ENCODE assay signal across 1 cellular context in the genomic region with DNA sequence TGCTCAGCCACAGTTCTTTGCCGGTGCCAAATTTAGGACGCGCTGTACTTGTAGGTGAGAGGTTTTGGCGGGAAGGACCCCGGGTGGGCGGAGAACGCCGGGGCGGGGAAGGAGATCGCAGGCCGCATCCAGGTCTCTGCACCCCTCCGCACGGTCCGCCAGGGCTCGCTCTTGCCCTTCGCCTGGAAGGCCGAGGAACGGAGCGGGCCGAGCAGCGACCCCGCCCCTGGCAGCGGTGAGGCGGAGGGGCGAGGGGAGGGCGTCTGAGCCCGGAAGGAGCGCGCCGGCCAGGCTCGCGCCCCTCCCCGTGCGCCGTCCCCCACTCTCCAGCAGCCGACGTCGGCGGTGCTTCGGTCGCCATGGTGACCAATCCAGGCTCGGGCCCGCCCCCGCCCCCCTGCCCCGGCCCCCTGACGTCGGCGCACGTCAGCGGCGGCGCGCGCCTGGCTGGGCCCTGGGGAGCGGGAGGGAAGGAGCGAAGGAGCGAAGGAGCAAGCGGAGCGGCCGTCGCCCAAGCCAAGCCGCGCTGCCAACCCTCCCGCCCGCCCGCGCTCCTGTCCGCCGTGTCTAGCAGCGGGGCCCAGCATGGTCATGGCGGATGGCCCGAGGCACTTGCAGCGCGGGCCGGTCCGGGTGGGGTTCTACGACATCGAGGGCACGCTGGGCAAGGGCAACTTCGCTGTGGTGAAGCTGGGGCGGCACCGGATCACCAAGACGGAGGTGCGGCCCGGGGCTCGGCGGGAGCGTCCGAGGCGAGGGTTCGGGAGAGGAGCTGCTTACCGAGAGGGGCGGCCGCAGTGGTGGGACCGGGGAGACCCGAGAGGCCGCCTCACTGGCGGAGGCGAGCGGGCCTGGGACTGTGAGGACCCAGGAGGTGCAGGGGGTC.
TF ChIP-seq lines count a peak whose summit lies in the region.

A gene (plus strand): TSS at position 471 of the 886 bp plus-strand sequence. CDS start 115 bp downstream, at position 586.

TF ChIP-seq in HEK293, 187 proteins besides CTCF, POLR2A, EP300 and RAD21 (continued from another document and continues in another):
- TF ChIP-seq, protein P1, sequence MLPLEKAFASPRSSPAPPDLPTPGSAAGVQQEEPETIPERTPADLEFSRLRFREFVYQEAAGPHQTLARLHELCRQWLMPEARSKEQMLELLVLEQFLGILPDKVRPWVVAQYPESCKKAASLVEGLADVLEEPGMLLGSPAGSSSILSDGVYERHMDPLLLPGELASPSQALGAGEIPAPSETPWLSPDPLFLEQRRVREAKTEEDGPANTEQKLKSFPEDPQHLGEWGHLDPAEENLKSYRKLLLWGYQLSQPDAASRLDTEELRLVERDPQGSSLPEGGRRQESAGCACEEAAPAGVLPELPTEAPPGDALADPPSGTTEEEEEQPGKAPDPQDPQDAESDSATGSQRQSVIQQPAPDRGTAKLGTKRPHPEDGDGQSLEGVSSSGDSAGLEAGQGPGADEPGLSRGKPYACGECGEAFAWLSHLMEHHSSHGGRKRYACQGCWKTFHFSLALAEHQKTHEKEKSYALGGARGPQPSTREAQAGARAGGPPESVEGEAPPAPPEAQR (tag by site-specific recombination; IDR thresholded peaks at IDR 0.05) = no peak
- TF ChIP-seq, protein P2, sequence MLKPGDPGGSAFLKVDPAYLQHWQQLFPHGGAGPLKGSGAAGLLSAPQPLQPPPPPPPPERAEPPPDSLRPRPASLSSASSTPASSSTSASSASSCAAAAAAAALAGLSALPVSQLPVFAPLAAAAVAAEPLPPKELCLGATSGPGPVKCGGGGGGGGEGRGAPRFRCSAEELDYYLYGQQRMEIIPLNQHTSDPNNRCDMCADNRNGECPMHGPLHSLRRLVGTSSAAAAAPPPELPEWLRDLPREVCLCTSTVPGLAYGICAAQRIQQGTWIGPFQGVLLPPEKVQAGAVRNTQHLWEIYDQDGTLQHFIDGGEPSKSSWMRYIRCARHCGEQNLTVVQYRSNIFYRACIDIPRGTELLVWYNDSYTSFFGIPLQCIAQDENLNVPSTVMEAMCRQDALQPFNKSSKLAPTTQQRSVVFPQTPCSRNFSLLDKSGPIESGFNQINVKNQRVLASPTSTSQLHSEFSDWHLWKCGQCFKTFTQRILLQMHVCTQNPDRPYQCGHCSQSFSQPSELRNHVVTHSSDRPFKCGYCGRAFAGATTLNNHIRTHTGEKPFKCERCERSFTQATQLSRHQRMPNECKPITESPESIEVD (tag by site-specific recombination; IDR thresholded peaks at IDR 0.05) = no peak
- TF ChIP-seq GLI2 (tag by site-specific recombination; IDR thresholded peaks at IDR 0.05; ENCODE audit: borderline replicate concordance, low read depth) (no peak), HOXD13 (CRISPR knock-in tag; IDR thresholded peaks at IDR 0.05; ENCODE audit: borderline replicate concordance) (no peak), ZNF202 (tag by site-specific recombination; IDR thresholded peaks at IDR 0.05; ENCODE audit: borderline replicate concordance) (no peak), ZNF610 (tag by site-specific recombination; IDR thresholded peaks at IDR 0.05; ENCODE audit: borderline replicate concordance) (peak; percentile 88), ZNF184 (tag by site-specific recombination; IDR thresholded peaks at IDR 0.05) (0 out of 2 replicates have a peak, but pooled peaks have one; percentile 21), ZNF350 (tag by site-specific recombination; IDR thresholded peaks at IDR 0.05) (no peak), ZNF747 (tag by site-specific recombination; IDR thresholded peaks at IDR 0.05) (no peak), ZNF530 (tag by site-specific recombination; IDR thresholded peaks at IDR 0.05; ENCODE audit: low read depth) (no peak), ZNF843 (tag by site-specific recombination; IDR thresholded peaks at IDR 0.05) (no peak), ZNF473 (tag by site-specific recombination; IDR thresholded peaks at IDR 0.05) (no peak), ZNF121 (tag by site-specific recombination; IDR thresholded peaks at IDR 0.05) (no peak), ZNF544 (tag by site-specific recombination; IDR thresholded peaks at IDR 0.05) (no peak), ZNF221 (tag by site-specific recombination; IDR thresholded peaks at IDR 0.05; ENCODE audit: borderline replicate concordance) (no peak), ZBTB20 (tag by site-specific recombination; IDR thresholded peaks at IDR 0.05) (peak; percentile 95), FEZF1 (tag by site-specific recombination; IDR thresholded peaks at IDR 0.05) (0 out of 2 replicates have a peak, but pooled peaks have one; percentile 35), ZNF223 (tag by site-specific recombination; IDR thresholded peaks at IDR 0.05) (no peak), YY2 (tag by site-specific recombination; IDR thresholded peaks at IDR 0.05) (0 out of 2 replicates have a peak, but pooled peaks have one; percentile 30), ZNF266 (tag by site-specific recombination; IDR thresholded peaks at IDR 0.05; ENCODE audit: low read depth) (no peak), ZNF624 (tag by site-specific recombination; IDR thresholded peaks at IDR 0.05) (no peak), HOXC10 (CRISPR knock-in tag; IDR thresholded peaks at IDR 0.05) (no peak), ZNF10 (tag by site-specific recombination; IDR thresholded peaks at IDR 0.05) (no peak), ZNF37A (tag by site-specific recombination; IDR thresholded peaks at IDR 0.05) (no peak), ZNF274 (IDR thresholded peaks at IDR 0.05; ENCODE audit: low read length) (no peak), ZNF274 (tag by site-specific recombination; IDR thresholded peaks at IDR 0.05; ENCODE audit: borderline replicate concordance) (no peak), HOXA7 (CRISPR knock-in tag; IDR thresholded peaks at IDR 0.05; ENCODE audit: borderline replicate concordance) (no peak), ZSCAN23 (tag by site-specific recombination; IDR thresholded peaks at IDR 0.05) (no peak), ZSCAN16 (tag by site-specific recombination; IDR thresholded peaks at IDR 0.05) (no peak), ZFP37 (tag by site-specific recombination; IDR thresholded peaks at IDR 0.05) (no peak), OSR2 (tag by site-specific recombination; IDR thresholded peaks at IDR 0.05) (no peak), ZNF239 (tag by site-specific recombination; IDR thresholded peaks at IDR 0.05) (no peak)
- TF ChIP-seq, protein P3, sequence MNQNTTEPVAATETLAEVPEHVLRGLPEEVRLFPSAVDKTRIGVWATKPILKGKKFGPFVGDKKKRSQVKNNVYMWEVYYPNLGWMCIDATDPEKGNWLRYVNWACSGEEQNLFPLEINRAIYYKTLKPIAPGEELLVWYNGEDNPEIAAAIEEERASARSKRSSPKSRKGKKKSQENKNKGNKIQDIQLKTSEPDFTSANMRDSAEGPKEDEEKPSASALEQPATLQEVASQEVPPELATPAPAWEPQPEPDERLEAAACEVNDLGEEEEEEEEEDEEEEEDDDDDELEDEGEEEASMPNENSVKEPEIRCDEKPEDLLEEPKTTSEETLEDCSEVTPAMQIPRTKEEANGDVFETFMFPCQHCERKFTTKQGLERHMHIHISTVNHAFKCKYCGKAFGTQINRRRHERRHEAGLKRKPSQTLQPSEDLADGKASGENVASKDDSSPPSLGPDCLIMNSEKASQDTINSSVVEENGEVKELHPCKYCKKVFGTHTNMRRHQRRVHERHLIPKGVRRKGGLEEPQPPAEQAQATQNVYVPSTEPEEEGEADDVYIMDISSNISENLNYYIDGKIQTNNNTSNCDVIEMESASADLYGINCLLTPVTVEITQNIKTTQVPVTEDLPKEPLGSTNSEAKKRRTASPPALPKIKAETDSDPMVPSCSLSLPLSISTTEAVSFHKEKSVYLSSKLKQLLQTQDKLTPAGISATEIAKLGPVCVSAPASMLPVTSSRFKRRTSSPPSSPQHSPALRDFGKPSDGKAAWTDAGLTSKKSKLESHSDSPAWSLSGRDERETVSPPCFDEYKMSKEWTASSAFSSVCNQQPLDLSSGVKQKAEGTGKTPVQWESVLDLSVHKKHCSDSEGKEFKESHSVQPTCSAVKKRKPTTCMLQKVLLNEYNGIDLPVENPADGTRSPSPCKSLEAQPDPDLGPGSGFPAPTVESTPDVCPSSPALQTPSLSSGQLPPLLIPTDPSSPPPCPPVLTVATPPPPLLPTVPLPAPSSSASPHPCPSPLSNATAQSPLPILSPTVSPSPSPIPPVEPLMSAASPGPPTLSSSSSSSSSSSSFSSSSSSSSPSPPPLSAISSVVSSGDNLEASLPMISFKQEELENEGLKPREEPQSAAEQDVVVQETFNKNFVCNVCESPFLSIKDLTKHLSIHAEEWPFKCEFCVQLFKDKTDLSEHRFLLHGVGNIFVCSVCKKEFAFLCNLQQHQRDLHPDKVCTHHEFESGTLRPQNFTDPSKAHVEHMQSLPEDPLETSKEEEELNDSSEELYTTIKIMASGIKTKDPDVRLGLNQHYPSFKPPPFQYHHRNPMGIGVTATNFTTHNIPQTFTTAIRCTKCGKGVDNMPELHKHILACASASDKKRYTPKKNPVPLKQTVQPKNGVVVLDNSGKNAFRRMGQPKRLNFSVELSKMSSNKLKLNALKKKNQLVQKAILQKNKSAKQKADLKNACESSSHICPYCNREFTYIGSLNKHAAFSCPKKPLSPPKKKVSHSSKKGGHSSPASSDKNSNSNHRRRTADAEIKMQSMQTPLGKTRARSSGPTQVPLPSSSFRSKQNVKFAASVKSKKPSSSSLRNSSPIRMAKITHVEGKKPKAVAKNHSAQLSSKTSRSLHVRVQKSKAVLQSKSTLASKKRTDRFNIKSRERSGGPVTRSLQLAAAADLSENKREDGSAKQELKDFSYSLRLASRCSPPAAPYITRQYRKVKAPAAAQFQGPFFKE (tag by site-specific recombination; IDR thresholded peaks at IDR 0.05; ENCODE audit: borderline replicate concordance) = no peak
- TF ChIP-seq, protein P4, sequence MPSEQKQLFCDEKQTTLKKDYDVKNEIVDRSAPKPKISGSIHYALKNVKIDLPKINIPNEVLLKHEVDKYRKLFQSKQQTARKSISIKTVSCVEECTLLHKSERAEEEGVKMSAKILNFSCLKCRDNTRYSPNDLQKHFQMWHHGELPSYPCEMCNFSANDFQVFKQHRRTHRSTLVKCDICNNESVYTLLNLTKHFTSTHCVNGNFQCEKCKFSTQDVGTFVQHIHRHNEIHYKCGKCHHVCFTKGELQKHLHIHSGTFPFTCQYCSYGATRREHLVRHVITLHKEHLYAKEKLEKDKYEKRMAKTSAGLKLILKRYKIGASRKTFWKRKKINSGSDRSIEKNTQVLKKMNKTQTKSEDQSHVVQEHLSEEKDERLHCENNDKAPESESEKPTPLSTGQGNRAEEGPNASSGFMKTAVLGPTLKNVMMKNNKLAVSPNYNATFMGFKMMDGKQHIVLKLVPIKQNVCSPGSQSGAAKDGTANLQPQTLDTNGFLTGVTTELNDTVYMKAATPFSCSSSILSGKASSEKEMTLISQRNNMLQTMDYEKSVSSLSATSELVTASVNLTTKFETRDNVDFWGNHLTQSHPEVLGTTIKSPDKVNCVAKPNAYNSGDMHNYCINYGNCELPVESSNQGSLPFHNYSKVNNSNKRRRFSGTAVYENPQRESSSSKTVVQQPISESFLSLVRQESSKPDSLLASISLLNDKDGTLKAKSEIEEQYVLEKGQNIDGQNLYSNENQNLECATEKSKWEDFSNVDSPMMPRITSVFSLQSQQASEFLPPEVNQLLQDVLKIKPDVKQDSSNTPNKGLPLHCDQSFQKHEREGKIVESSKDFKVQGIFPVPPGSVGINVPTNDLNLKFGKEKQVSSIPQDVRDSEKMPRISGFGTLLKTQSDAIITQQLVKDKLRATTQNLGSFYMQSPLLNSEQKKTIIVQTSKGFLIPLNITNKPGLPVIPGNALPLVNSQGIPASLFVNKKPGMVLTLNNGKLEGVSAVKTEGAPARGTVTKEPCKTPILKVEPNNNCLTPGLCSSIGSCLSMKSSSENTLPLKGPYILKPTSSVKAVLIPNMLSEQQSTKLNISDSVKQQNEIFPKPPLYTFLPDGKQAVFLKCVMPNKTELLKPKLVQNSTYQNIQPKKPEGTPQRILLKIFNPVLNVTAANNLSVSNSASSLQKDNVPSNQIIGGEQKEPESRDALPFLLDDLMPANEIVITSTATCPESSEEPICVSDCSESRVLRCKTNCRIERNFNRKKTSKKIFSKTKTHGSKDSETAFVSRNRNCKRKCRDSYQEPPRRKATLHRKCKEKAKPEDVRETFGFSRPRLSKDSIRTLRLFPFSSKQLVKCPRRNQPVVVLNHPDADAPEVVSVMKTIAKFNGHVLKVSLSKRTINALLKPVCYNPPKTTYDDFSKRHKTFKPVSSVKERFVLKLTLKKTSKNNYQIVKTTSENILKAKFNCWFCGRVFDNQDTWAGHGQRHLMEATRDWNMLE (tag by site-specific recombination; conservative IDR thresholded peaks at IDR 0.05; ENCODE audit: low read depth) = no peak
- TF ChIP-seq, protein P5, sequence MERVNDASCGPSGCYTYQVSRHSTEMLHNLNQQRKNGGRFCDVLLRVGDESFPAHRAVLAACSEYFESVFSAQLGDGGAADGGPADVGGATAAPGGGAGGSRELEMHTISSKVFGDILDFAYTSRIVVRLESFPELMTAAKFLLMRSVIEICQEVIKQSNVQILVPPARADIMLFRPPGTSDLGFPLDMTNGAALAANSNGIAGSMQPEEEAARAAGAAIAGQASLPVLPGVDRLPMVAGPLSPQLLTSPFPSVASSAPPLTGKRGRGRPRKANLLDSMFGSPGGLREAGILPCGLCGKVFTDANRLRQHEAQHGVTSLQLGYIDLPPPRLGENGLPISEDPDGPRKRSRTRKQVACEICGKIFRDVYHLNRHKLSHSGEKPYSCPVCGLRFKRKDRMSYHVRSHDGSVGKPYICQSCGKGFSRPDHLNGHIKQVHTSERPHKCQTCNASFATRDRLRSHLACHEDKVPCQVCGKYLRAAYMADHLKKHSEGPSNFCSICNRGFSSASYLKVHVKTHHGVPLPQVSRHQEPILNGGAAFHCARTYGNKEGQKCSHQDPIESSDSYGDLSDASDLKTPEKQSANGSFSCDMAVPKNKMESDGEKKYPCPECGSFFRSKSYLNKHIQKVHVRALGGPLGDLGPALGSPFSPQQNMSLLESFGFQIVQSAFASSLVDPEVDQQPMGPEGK (tag by site-specific recombination; IDR thresholded peaks at IDR 0.05) = peak; percentile 87
- TF ChIP-seq, protein P6, sequence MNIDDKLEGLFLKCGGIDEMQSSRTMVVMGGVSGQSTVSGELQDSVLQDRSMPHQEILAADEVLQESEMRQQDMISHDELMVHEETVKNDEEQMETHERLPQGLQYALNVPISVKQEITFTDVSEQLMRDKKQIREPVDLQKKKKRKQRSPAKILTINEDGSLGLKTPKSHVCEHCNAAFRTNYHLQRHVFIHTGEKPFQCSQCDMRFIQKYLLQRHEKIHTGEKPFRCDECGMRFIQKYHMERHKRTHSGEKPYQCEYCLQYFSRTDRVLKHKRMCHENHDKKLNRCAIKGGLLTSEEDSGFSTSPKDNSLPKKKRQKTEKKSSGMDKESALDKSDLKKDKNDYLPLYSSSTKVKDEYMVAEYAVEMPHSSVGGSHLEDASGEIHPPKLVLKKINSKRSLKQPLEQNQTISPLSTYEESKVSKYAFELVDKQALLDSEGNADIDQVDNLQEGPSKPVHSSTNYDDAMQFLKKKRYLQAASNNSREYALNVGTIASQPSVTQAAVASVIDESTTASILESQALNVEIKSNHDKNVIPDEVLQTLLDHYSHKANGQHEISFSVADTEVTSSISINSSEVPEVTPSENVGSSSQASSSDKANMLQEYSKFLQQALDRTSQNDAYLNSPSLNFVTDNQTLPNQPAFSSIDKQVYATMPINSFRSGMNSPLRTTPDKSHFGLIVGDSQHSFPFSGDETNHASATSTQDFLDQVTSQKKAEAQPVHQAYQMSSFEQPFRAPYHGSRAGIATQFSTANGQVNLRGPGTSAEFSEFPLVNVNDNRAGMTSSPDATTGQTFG (tag by site-specific recombination; IDR thresholded peaks at IDR 0.05; ENCODE audit: borderline replicate concordance) = no peak
